In genomic region chr1:54276617-54277450, GRCh38 we compare ENCODE assay signal across 13 cellular contexts.
DNase-seq lines count a peak whose midpoint lies in the region; ATAC-seq and TF ChIP-seq lines count a peak whose summit lies in the region.
"Had no signal": no experiment of that assay in that cellular context is flagged by ENCODE, and none has a peak within 500 bp of the region (broad histone marks: within the 10 kb centered on the region; RNA-seq: fewer than 3 reads in every experiment).

No MANE protein-coding gene starts in this region.

- DNase-seq in HFFc6 (no peak), stomach (no peak), NCI-H82 treated with DMSO at 0.1 percent for 48 hours (lab: John Stamatoyannopoulos, UW; ENCODE audit: unreplicated experiment) (no peak), activated gamma-delta T cell treated with Interleukin-2 at 50 U/mL for 16 hours (no peak), NAMALWA (ENCODE audit: low spot score) (no peak)
- no peak for DNase-seq in activated naive CD8-positive, alpha-beta T cell treated with anti-CD3 and anti-CD28 coated beads, Interleukin-2, amount 10 ng/mL, durations not matched to agents 7 days and 5 days
- DNase-seq: amniotic stem cell, GF-D8, NCI-H2029, posterior cingulate gyrus, SK-N-SH had no signal

- no peak overlapping the region for H3K4me3 Mint-ChIP-seq in HFFc6
- H3K4me3 Mint-ChIP-seq in activated naive CD8-positive, alpha-beta T cell treated with anti-CD3 and anti-CD28 coated beads, Interleukin-2, amount 10 ng/mL, durations not matched to agents 7 days and 5 days: peak overlapping the region; percentile 29

- ATAC-seq in activated naive CD8-positive, alpha-beta T cell treated with anti-CD3 and anti-CD28 coated beads, Interleukin-2, amount 10 ng/mL, durations not matched to agents 7 days and 5 days (ENCODE audit: low read depth): no peak
- no peak for ATAC-seq in GM18867 (IDR thresholded peaks at IDR 0.05; ENCODE audit: unreplicated experiment)

- 62 to 76% (median 67%) methylated on average over 11 of the region's 11 CpGs for WGBS in stomach, 5 donors

- no peak for TF ChIP-seq EP300 in stomach (IDR thresholded peaks at IDR 0.05)

- H3K4me3 ChIP-seq in stomach: no peak overlapping the region

- no peak for TF ChIP-seq CTCF in HFFc6 (IDR thresholded peaks at IDR 0.05)
- no peak for TF ChIP-seq CTCF in stomach (IDR thresholded peaks at IDR 0.05)

- intact Hi-C loops in stomach (cut with DNase I; ENCODE audit: low total_unique reads): no loop called here

- H3K27me3 Mint-ChIP-seq in HFFc6 (ENCODE audit: insufficient read depth): peaks cover 5% of the 10 kb centered on the region; the same call in 1 of the 2 replicates
- H3K27me3 Mint-ChIP-seq in activated naive CD8-positive, alpha-beta T cell treated with anti-CD3 and anti-CD28 coated beads, Interleukin-2, amount 10 ng/mL, durations not matched to agents 7 days and 5 days: no peaks in the 10 kb centered on the region

- H3K36me3 Mint-ChIP-seq in HFFc6 (ENCODE audit: low read depth): peaks cover 16% of the 10 kb centered on the region
- H3K36me3 Mint-ChIP-seq in activated naive CD8-positive, alpha-beta T cell treated with anti-CD3 and anti-CD28 coated beads, Interleukin-2, amount 10 ng/mL, durations not matched to agents 7 days and 5 days: peaks cover 17% of the 10 kb centered on the region

- peak overlapping the region; percentile 5 for H3K27ac ChIP-seq in layer of hippocampus (ENCODE audit: low read depth, low read length)
- peak overlapping the region; percentile 88 to 95 (median 93) for H3K27ac ChIP-seq in stomach

- H3K36me3 ChIP-seq in stomach: peaks cover 2 to 12% (median 11%) of the 10 kb centered on the region in 4 donors

- H3K9me3 Mint-ChIP-seq in HFFc6: no peaks in the 10 kb centered on the region
- no peaks in the 10 kb centered on the region for H3K9me3 Mint-ChIP-seq in activated naive CD8-positive, alpha-beta T cell treated with anti-CD3 and anti-CD28 coated beads, Interleukin-2, amount 10 ng/mL, durations not matched to agents 7 days and 5 days

- H3K27me3 ChIP-seq in layer of hippocampus (ENCODE audit: control insufficient read depth, insufficient read depth, low read length): no peaks in the 10 kb centered on the region
- no peaks in the 10 kb centered on the region for H3K27me3 ChIP-seq in stomach

- H3K4me1 ChIP-seq in stomach: peaks cover 98 to 100% (median 99%) of the 10 kb centered on the region in 4 donors

- TF ChIP-seq POLR2A in stomach (IDR thresholded peaks at IDR 0.05): no peak

- H3K9me3 ChIP-seq in stomach: no peaks in the 10 kb centered on the region
- H3K9me3 ChIP-seq: SK-N-SH had no signal

- peaks cover 76% of the 10 kb centered on the region for H3K4me1 Mint-ChIP-seq in HFFc6 (ENCODE audit: low read depth)
- H3K4me1 Mint-ChIP-seq in activated naive CD8-positive, alpha-beta T cell treated with anti-CD3 and anti-CD28 coated beads, Interleukin-2, amount 10 ng/mL, durations not matched to agents 7 days and 5 days: peaks cover 47% of the 10 kb centered on the region

- POLR2A ChIA-PET in activated naive CD8-positive, alpha-beta T cell treated with anti-CD3 and anti-CD28 coated beads, Interleukin-2, amount 10 ng/mL, durations not matched to agents 7 days and 5 days (lab: Charles Lee): interaction anchor here (0.7 to 2.4 kb wide), 2 partner anchors 9 to 17 kb away, joined by 3 to 10 read pairs; no protein-coding TSS in a partner anchor

- H3K27ac Mint-ChIP-seq in HFFc6: peak overlapping the region; percentile 50; the same call in 1 of the 2 replicates
- H3K27ac Mint-ChIP-seq in activated naive CD8-positive, alpha-beta T cell treated with anti-CD3 and anti-CD28 coated beads, Interleukin-2, amount 10 ng/mL, durations not matched to agents 7 days and 5 days: peak overlapping the region; percentile 90
